ENCODE assay signal across 9 cellular contexts in the genomic region with DNA sequence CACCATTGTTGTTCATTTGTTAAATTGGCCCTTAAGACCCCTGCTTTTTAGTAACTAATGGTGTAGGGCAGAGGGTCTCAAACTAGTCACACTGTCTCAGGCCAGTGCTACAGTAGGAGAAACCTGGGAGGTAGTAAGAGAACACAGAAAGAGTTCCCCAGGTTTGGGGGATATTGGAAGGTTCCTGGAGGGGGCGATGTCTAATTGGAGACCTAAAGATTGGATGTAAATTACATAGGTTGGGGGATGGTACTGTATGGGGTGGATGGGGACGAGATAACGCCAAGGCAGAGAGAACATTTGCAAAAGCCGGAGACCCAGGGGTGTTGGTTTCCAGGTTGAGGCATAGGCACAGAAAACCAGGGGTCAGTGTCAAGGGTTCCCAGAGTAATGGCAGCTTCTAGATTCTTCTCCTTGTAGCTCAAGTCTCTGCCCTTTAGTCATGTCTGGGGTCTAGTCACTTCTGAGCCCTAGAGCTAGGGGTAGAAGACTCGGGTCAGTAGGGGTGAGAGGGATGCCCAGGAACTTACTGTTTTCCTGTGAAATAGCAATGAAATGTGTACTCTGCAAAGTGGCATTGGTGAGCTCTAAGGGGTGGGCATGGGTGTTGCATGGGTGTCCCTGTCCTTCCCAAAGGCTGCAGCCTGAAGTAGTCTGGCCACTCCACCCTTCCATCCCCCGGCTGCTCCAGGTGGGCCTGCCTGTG. TPM values are rescaled to one million over a fixed set of nuclear protein-coding genes. Genes with fewer than 3 reads are reported as not detected.
DNase-seq lines count a peak whose midpoint lies in the region; ATAC-seq, FAIRE-seq and TF ChIP-seq lines count a peak whose summit lies in the region.
"Had no signal": no experiment of that assay in that cellular context is flagged by ENCODE, and none has a peak within 500 bp of the region (broad histone marks: within the 10 kb centered on the region; RNA-seq: fewer than 3 reads in every experiment).

No MANE protein-coding gene starts in this region.

- H3K56ac ChIP-seq in IMR-90 (ENCODE audit: extremely low read depth, insufficient read depth, low read length) = no peak overlapping the region

- H3K4me1 ChIP-seq in BE2C = peaks cover 30% of the 10 kb centered on the region
- H3K4me1 ChIP-seq in IMR-90 (ENCODE audit: control insufficient read depth, insufficient read depth, low read length) = peaks cover 5% of the 10 kb centered on the region
- H3K4me1 ChIP-seq in mucosa of stomach (ENCODE audit: control insufficient read depth, insufficient read depth, low read length) = peaks cover 61% of the 10 kb centered on the region

- H2AFZ ChIP-seq in IMR-90 (replicated peaks; ENCODE audit: low read length, poor library complexity) = no peak overlapping the region

- intact Hi-C loops in IMR-90 (cut with micrococcal nuclease) = no loop called here

- peak; percentile 19; the same call in 1 of the 2 replicates for TF ChIP-seq CTCF in BE2C (IDR thresholded peaks at IDR 0.05; ENCODE audit: low read depth, low read length)
- TF ChIP-seq CTCF in IMR-90 (conservative IDR thresholded peaks at IDR 0.05; ENCODE audit: low read depth, low read length) = no peak
- no peak for TF ChIP-seq CTCF in bronchial epithelial cell (IDR thresholded peaks at IDR 0.05; ENCODE audit: insufficient read depth, low read length, severe bottlenecking)

- no peak for TF ChIP-seq POLR2A in IMR-90 (IDR thresholded peaks at IDR 0.05; ENCODE audit: low read depth, low read length)

- no peak overlapping the region for H3K14ac ChIP-seq in IMR-90 (replicated peaks; ENCODE audit: low read depth, low read length)

- BruUV-seq in IMR-90 (replicated peaks; lab: Mats Ljungman, UMichigan) = no TSS peak

- H3K4me2 ChIP-seq in IMR-90 (ENCODE audit: low read depth, low read length) = no peak overlapping the region

- 100% methylated on average over 2 of the region's 6 CpGs; no CpG with 5 or more reads in 1 of the 2 experiments for WGBS in IMR-90 (ENCODE audit: extremely low coverage in 2 of 2, insufficient read length in 1 of 2), 2 experiments

- H3K9me1 ChIP-seq in IMR-90 (ENCODE audit: insufficient read depth, low read length) = peaks cover 6% of the 10 kb centered on the region; the same call in 1 of the 2 replicates

- no peak overlapping the region for H3K4me3 ChIP-seq in BE2C (ENCODE audit: low read depth, low read length)
- H3K4me3 ChIP-seq in IMR-90 (ENCODE audit: insufficient read depth, low read depth, low read length) = no peak overlapping the region
- no peak overlapping the region for H3K4me3 ChIP-seq in bronchial epithelial cell (ENCODE audit: low read depth, low read length)
- peak overlapping the region; percentile 28 for H3K4me3 ChIP-seq in mucosa of stomach (ENCODE audit: low read length)

- no peak overlapping the region for H4K91ac ChIP-seq in IMR-90 (ENCODE audit: insufficient read depth, low read depth, low read length)

- no peak overlapping the region for H2BK120ac ChIP-seq in IMR-90 (ENCODE audit: low read depth, low read length)

- in situ Hi-C loops in IMR-90 (cut with MboI; ENCODE audit: low sequenced_read_pairs) = no loop called here

- H3K18ac ChIP-seq in IMR-90 (ENCODE audit: low read depth, low read length) = no peak overlapping the region

- H4K5ac ChIP-seq in IMR-90 (ENCODE audit: low read depth, low read length) = no peak overlapping the region

- no peak overlapping the region for H3K9ac ChIP-seq in IMR-90 (ENCODE audit: low read depth, low read length)
- H3K9ac ChIP-seq in mucosa of stomach (ENCODE audit: low read length) = peak overlapping the region; percentile 13

- peaks cover 0 to 10% of the 10 kb centered on the region in 2 experiments; a peak in 2 of 4 replicates for H3K79me1 ChIP-seq in IMR-90 (ENCODE audit: low read depth in 1 of 2, low read length in 2 of 2)

- POLR2A ChIA-PET in IMR-90 (lab: Charles Lee; ENCODE audit: unreplicated experiment) = no interaction called here

- no peak overlapping the region for H2BK20ac ChIP-seq in IMR-90 (ENCODE audit: low read depth, low read length)

- CTCF ChIA-PET in IMR-90 (lab: Yijun Ruan, JAX) = no interaction called here

- no peaks in the 10 kb centered on the region for H4K20me1 ChIP-seq in IMR-90 (ENCODE audit: insufficient read depth, low read length)

- H2AK5ac ChIP-seq in IMR-90 (ENCODE audit: low read depth, low read length) = peak overlapping the region; percentile 51; the same call in 1 of the 2 replicates

- no peak for DNase-seq in BE2C
- DNase-seq in IMR-90 = no peak
- no peak for DNase-seq in bronchial epithelial cell (ENCODE audit: low read depth)
- no peak for DNase-seq in NCI-H526 treated with DMSO at 0.1 percent for 48 hours (lab: John Stamatoyannopoulos, UW)
- DNase-seq: SHP77 treated with DMSO at 0.1 percent for 48 hours had no signal

- H3K27me3 ChIP-seq in BE2C (no peaks in the 10 kb centered on the region), IMR-90 (ENCODE audit: control insufficient read depth, insufficient read depth, low read length) (no peaks in the 10 kb centered on the region), bronchial epithelial cell (ENCODE audit: control insufficient read depth, insufficient read depth, low read length) (no peaks in the 10 kb centered on the region), mucosa of stomach (ENCODE audit: control insufficient read depth, insufficient read depth, low read length) (no peaks in the 10 kb centered on the region)

- H2BK5ac ChIP-seq in IMR-90 (ENCODE audit: low read depth, low read length, poor library complexity, severe bottlenecking) = no peak overlapping the region

- H4K8ac ChIP-seq in IMR-90 (ENCODE audit: low read depth in 2 of 2, low read length in 2 of 2) = no peak overlapping the region

- no peak for TF ChIP-seq RAD21 in IMR-90 (IDR thresholded peaks at IDR 0.05; ENCODE audit: low read length)

- no peaks in the 10 kb centered on the region for H3K9me3 ChIP-seq in BE2C
- H3K9me3 ChIP-seq in IMR-90 (ENCODE audit: control insufficient read depth, insufficient read depth, low read length) = no peaks in the 10 kb centered on the region
- no peaks in the 10 kb centered on the region for H3K9me3 ChIP-seq in mucosa of stomach (ENCODE audit: control insufficient read depth, low read length)

- ATAC-seq in IMR-90 (ENCODE audit: low read depth) (no peak), HG03139 (IDR thresholded peaks at IDR 0.05; ENCODE audit: unreplicated experiment) (no peak), GM21825 (IDR thresholded peaks at IDR 0.05; ENCODE audit: unreplicated experiment) (no peak), GM18511 (IDR thresholded peaks at IDR 0.05; ENCODE audit: unreplicated experiment) (no peak)

- no peak overlapping the region for H2BK15ac ChIP-seq in IMR-90 (ENCODE audit: low read depth, low read length)

- H2AK9ac ChIP-seq in IMR-90 (replicated peaks; ENCODE audit: low read depth, low read length, poor library complexity) = peak overlapping the region; percentile 1

- dilution Hi-C loops in IMR-90 (cut with HindIII; ENCODE audit: low sequenced_read_pairs, unreplicated experiment) = no loop called here

- H3K23ac ChIP-seq in IMR-90 (ENCODE audit: low read depth, low read length) = no peak overlapping the region

- H3K27ac ChIP-seq in IMR-90 (ENCODE audit: insufficient read depth, low read length) = no peak overlapping the region

- H3K36me3 ChIP-seq in BE2C (peaks cover 24% of the 10 kb centered on the region), IMR-90 (ENCODE audit: control insufficient read depth, insufficient read depth, low read length) (peaks cover 11% of the 10 kb centered on the region), bronchial epithelial cell (ENCODE audit: control insufficient read depth, insufficient read depth, low read length) (peaks cover 29% of the 10 kb centered on the region), mucosa of stomach (ENCODE audit: control insufficient read depth, insufficient read depth, low read length) (peaks cover 11% of the 10 kb centered on the region)

- FAIRE-seq in bronchial epithelial cell (lab: Jason Lieb, UNC) = peak; percentile 43

- H3K4ac ChIP-seq in IMR-90 (ENCODE audit: low read depth, low read length) = no peak overlapping the region

TF ChIP-seq in IMR-90, 13 proteins besides CTCF, POLR2A, EP300 and RAD21:
- no peak for TF ChIP-seq MAFK (IDR thresholded peaks at IDR 0.05; ENCODE audit: low read depth, low read length)
TF ChIP-seq in IMR-90: peak in this region for 0.

RNA-seq across cellular contexts. Expression of a gene that starts 21.8 kb away (rescaled TPM):
- 54.2 TPM for polyA plus RNA-seq in BE2C (2012; ENCODE audit: insufficient read depth, insufficient read length, low read depth)
- total RNA-seq in IMR-90 (2012; rRNA removed) (4.4 and 8.2 TPM in 2 replicates), bronchial epithelial cell (32.4 and 35.8 TPM in 2 replicates)
- 8.4 and 10.6 TPM in 2 replicates for polyA plus RNA-seq in IMR-90 (2012; rRNA removed)
- polyA plus RNA-seq in IMR-90 (2012; cell fraction: cytosol; rRNA removed) = 3.5 and 6.2 TPM in 2 replicates
- polyA plus RNA-seq in IMR-90 (2012; cell fraction: nucleus; rRNA removed; ENCODE audit: low replicate concordance) = 28.4 and 37.6 TPM in 2 replicates
